14 cellular contexts compared by ENCODE assay signal in the genomic region with DNA sequence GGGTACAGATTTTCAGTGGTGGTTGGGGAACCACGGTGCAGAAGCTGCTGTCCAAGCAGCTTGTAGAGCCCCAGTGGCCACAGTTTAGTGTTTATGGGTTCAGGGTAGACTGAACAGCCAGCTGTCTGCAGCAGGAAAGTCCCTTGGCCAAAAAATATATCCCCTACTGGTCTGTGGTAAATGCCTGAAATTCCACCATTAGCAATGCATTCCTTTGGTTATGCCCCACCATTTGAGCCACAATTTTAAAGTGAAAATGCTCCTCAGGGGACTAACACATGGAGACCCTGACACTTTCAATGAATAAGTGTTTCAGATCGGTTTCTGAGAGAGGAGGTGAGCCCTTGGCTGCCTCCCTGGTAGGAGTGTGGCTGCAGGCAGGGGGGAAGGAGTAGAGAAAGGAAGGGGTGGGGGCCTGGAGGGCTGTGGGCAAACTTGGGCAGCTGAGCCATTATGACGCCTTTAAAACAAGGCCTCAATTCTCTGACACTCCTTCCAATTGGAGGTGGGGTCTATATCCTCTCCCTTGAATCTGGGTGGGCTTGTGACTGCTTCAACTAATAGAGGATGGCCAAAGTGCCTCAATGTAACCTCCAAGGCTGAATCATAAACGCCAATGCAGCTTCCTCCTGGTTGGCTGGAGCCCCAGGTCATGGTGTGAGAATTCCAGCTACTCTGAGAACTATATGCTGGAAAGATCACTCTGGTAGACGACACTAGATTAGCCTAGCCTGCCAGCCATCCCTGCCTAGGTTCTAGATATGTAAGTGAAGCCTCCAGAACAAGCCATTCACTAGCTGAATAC.
A peak's percentile ranks its signal among the peaks of the same experiment; 100 is the strongest.
DNase-seq lines count a peak whose midpoint lies in the region; TF ChIP-seq lines count a peak whose summit lies in the region.
"Had no signal": no experiment of that assay in that cellular context is flagged by ENCODE, and none has a peak within 500 bp of the region (broad histone marks: within the 10 kb centered on the region; RNA-seq: fewer than 3 reads in every experiment).

No MANE protein-coding gene starts in this region.

- H3K36me3 ChIP-seq in MG63 (no peaks in the 10 kb centered on the region), ectodermal cell (ENCODE audit: control insufficient read depth, insufficient read depth, low read length) (no peaks in the 10 kb centered on the region)

- DNase-seq in ELR (ENCODE audit: low read depth) (peak; percentile 79), MG63 (peak; percentile 77), nephron progenitor cell (no peak), mesothelial cell of epicardium (ENCODE audit: low spot score in 2 of 2, unreplicated experiment in 2 of 2) (no peak), UCSD-AML1 (lab: John Stamatoyannopoulos, UW; ENCODE audit: unreplicated experiment) (no peak), OCI-M2 (lab: John Stamatoyannopoulos, UW; ENCODE audit: unreplicated experiment) (no peak)
- no peak for DNase-seq in activated CD4-positive, alpha-beta T cell treated with anti-CD3 and anti-CD28 coated beads for 1 hour
- DNase-seq: Calu3; left cardiac atrium; NCI-H526; nucleus accumbens; stimulated activated naive CD8-positive, alpha-beta T cell treated with anti-CD3 and anti-CD28 coated beads, Interleukin-15, amount 100 ng/mL, for 72 hours; T-helper 1 cell had no signal

- H3K9me3 Mint-ChIP-seq in nephron progenitor cell (peaks cover 42% of the 10 kb centered on the region), mesothelial cell of epicardium (peaks cover 10% of the 10 kb centered on the region)
- H3K9me3 Mint-ChIP-seq: stimulated activated naive CD8-positive, alpha-beta T cell treated with anti-CD3 and anti-CD28 coated beads, Interleukin-15, amount 100 ng/mL, for 72 hours had no signal

- H3K4me1 ChIP-seq in ectodermal cell (ENCODE audit: control insufficient read depth, insufficient read depth, low read length) = no peaks in the 10 kb centered on the region

- peaks cover 42% of the 10 kb centered on the region for H3K4me1 Mint-ChIP-seq in nephron progenitor cell
- H3K4me1 Mint-ChIP-seq in mesothelial cell of epicardium = no peaks in the 10 kb centered on the region
- H3K4me1 Mint-ChIP-seq: stimulated activated naive CD8-positive, alpha-beta T cell treated with anti-CD3 and anti-CD28 coated beads, Interleukin-15, amount 100 ng/mL, for 72 hours had no signal

- H3K27ac Mint-ChIP-seq in nephron progenitor cell = peak overlapping the region; percentile 45
- no peak overlapping the region for H3K27ac Mint-ChIP-seq in mesothelial cell of epicardium
- H3K27ac Mint-ChIP-seq: stimulated activated naive CD8-positive, alpha-beta T cell treated with anti-CD3 and anti-CD28 coated beads, Interleukin-15, amount 100 ng/mL, for 72 hours had no signal

- H3K27me3 ChIP-seq in MG63 = no peaks in the 10 kb centered on the region
- H3K27me3 ChIP-seq in ectodermal cell (ENCODE audit: control insufficient read depth, insufficient read depth, low read length, poor library complexity, severe bottlenecking) = no peaks in the 10 kb centered on the region

- H3K9me3 ChIP-seq in MG63 (no peaks in the 10 kb centered on the region), ectodermal cell (ENCODE audit: control insufficient read depth, low read length) (no peaks in the 10 kb centered on the region)

- H3K4me3 ChIP-seq in MG63 (no peak overlapping the region), ectodermal cell (ENCODE audit: insufficient read depth, low read depth, low read length) (no peak overlapping the region)

- H3K4me3 Mint-ChIP-seq in nephron progenitor cell = no peak overlapping the region
- no peak overlapping the region for H3K4me3 Mint-ChIP-seq in mesothelial cell of epicardium
- H3K4me3 Mint-ChIP-seq: stimulated activated naive CD8-positive, alpha-beta T cell treated with anti-CD3 and anti-CD28 coated beads, Interleukin-15, amount 100 ng/mL, for 72 hours had no signal

- H3K36me3 Mint-ChIP-seq in nephron progenitor cell (ENCODE audit: low read depth) (no peaks in the 10 kb centered on the region), mesothelial cell of epicardium (no peaks in the 10 kb centered on the region)

- peak overlapping the region; percentile 60 for H3K27ac ChIP-seq in ectodermal cell (ENCODE audit: insufficient read depth, low read depth, low read length, poor library complexity, severe bottlenecking)

- H3K27me3 Mint-ChIP-seq in nephron progenitor cell (ENCODE audit: low read depth, poor library complexity) (peaks cover 16% of the 10 kb centered on the region), mesothelial cell of epicardium (ENCODE audit: low read depth) (no peaks in the 10 kb centered on the region)
- H3K27me3 Mint-ChIP-seq: stimulated activated naive CD8-positive, alpha-beta T cell treated with anti-CD3 and anti-CD28 coated beads, Interleukin-15, amount 100 ng/mL, for 72 hours had no signal

- no peak for TF ChIP-seq CTCF in nephron progenitor cell (IDR thresholded peaks at IDR 0.05)
- TF ChIP-seq CTCF in mesothelial cell of epicardium (IDR thresholded peaks at IDR 0.05; ENCODE audit: unreplicated experiment) = no peak

- 49 to 61% methylated on average over 4 to 5 of the region's 5 CpGs for WGBS in ectodermal cell, 2 experiments

Comparison
In these comparisons a context has a peak if more than half of its experiments do, and no peak if none do; other contexts are left out.
1. DNase-seq: peak in ELR (single experiment) and MG63 (single experiment); none in nephron progenitor cell (single experiment), mesothelial cell of epicardium (0 of 2), activated CD4-positive, alpha-beta T cell treated with anti-CD3 and anti-CD28 coated beads for 1 hour (single experiment), UCSD-AML1 (single experiment) and OCI-M2 (single experiment).